In the genomic region with DNA sequence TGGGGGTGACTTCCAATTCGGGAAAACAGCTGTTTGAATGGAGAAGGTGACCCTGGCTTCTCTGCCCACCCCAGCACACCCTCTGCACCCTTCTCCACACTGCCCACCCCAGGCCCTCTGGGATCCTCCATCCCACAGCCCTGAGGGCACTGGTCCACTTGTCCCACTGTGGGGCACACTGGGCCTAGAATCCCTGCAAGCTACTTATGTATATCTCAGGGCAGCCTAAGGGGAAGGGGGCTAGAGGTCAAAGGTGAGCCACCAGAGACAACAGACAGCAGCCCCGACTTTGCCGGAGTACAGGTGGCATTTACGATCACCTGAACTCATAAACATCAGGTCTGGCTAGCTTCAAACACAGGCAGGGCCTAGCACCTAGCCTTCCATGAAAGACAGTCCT, we compare ENCODE assay signal across 13 cellular contexts. TPM values are rescaled to one million over a fixed set of nuclear protein-coding genes. Genes with fewer than 3 reads are reported as not detected.
DNase-seq lines count a peak whose midpoint lies in the region; ATAC-seq and TF ChIP-seq lines count a peak whose summit lies in the region.
"Had no signal": no experiment of that assay in that cellular context is flagged by ENCODE, and none has a peak within 500 bp of the region (broad histone marks: within the 10 kb centered on the region; RNA-seq: fewer than 3 reads in every experiment).

No MANE protein-coding gene starts in this region.

- in situ Hi-C loops in ACHN (cut with HindIII; ENCODE audit: low pct_ligation_motif_present, low pct_unique_long_range_greater_than_20kb, low sequenced_read_pairs): no loop called here

- peak overlapping the region; percentile 34 for H3K4me3 Mint-ChIP-seq in activated CD4-positive, alpha-beta memory T cell treated with anti-CD3 and anti-CD28 coated beads for 36 hours
- H3K4me3 Mint-ChIP-seq in activated CD4-positive, alpha-beta memory T cell treated with anti-CD3 and anti-CD28 coated beads, Interleukin-2, amount 10 ng/mL, durations not matched to agents 7 days and 5 days: no peak overlapping the region
- peak overlapping the region; percentile 58 for H3K4me3 Mint-ChIP-seq in WTC11
- peak overlapping the region; percentile 38 for H3K4me3 Mint-ChIP-seq in stimulated activated effector memory CD8-positive, alpha-beta T cell treated with anti-CD3 and anti-CD28 coated beads, Interleukin-12 subunit alpha, Interleukin-12 subunit beta, amount 100 ng/mL, for 72 hours

- DNase-seq in activated CD4-positive, alpha-beta memory T cell treated with anti-CD3 and anti-CD28 coated beads for 36 hours: no peak
- DNase-seq in activated CD4-positive, alpha-beta memory T cell treated with anti-CD3 and anti-CD28 coated beads, Interleukin-2, amount 10 ng/mL, durations not matched to agents 7 days and 5 days: no peak
- DNase-seq in WTC11 (ENCODE audit: low spot score): no peak
- DNase-seq in stimulated activated effector memory CD8-positive, alpha-beta T cell treated with anti-CD3 and anti-CD28 coated beads, Interleukin-12 subunit alpha, Interleukin-12 subunit beta, amount 100 ng/mL, for 72 hours (ENCODE audit: low spot score in 2 of 2): no peak
- DNase-seq in MV-4-11 (lab: John Stamatoyannopoulos, UW): no peak
- no peak for DNase-seq in ACHN
- no peak for DNase-seq in sciatic nerve (ENCODE audit: low spot score)
- DNase-seq: activated CD8-positive, alpha-beta memory T cell treated with anti-CD3 and anti-CD28 coated beads for 24 hours; body of pancreas; GDM1; stimulated activated CD4-positive, alpha-beta T cell treated with anti-CD3 and anti-CD28 coated beads, Interleukin-15, amount 100 ng/mL, for 24 hours; stimulated activated naive CD8-positive, alpha-beta T cell treated with anti-CD3 and anti-CD28 coated beads, Interleukin-15, amount 100 ng/mL, for 72 hours had no signal

- H3K36me3 Mint-ChIP-seq in activated CD4-positive, alpha-beta memory T cell treated with anti-CD3 and anti-CD28 coated beads for 36 hours: no peaks in the 10 kb centered on the region
- no peaks in the 10 kb centered on the region for H3K36me3 Mint-ChIP-seq in activated CD4-positive, alpha-beta memory T cell treated with anti-CD3 and anti-CD28 coated beads, Interleukin-2, amount 10 ng/mL, durations not matched to agents 7 days and 5 days (ENCODE audit: low read depth)
- H3K36me3 Mint-ChIP-seq in WTC11: no peaks in the 10 kb centered on the region
- H3K36me3 Mint-ChIP-seq in stimulated activated effector memory CD8-positive, alpha-beta T cell treated with anti-CD3 and anti-CD28 coated beads, Interleukin-12 subunit alpha, Interleukin-12 subunit beta, amount 100 ng/mL, for 72 hours: no peaks in the 10 kb centered on the region

- no peaks in the 10 kb centered on the region for H3K9me3 Mint-ChIP-seq in activated CD4-positive, alpha-beta memory T cell treated with anti-CD3 and anti-CD28 coated beads for 36 hours
- no peaks in the 10 kb centered on the region for H3K9me3 Mint-ChIP-seq in activated CD4-positive, alpha-beta memory T cell treated with anti-CD3 and anti-CD28 coated beads, Interleukin-2, amount 10 ng/mL, durations not matched to agents 7 days and 5 days
- 0 out of 2 replicates have a peak, but pooled peaks cover 4% of the 10 kb centered on the region for H3K9me3 Mint-ChIP-seq in WTC11
- H3K9me3 Mint-ChIP-seq in stimulated activated effector memory CD8-positive, alpha-beta T cell treated with anti-CD3 and anti-CD28 coated beads, Interleukin-12 subunit alpha, Interleukin-12 subunit beta, amount 100 ng/mL, for 72 hours: no peaks in the 10 kb centered on the region
- H3K9me3 Mint-ChIP-seq: stimulated activated naive CD8-positive, alpha-beta T cell treated with anti-CD3 and anti-CD28 coated beads, Interleukin-15, amount 100 ng/mL, for 72 hours had no signal

- H3K36me3 ChIP-seq in iPS-20b (ENCODE audit: insufficient read depth, low read depth, low read length): no peaks in the 10 kb centered on the region

- peak overlapping the region; percentile 45; the same call in 1 of the 2 replicates for H3K4me3 ChIP-seq in iPS-20b (ENCODE audit: low read length)
- H3K4me3 ChIP-seq: body of pancreas had no signal

- H3K27me3 ChIP-seq in iPS-20b (ENCODE audit: insufficient read depth, low read length): peaks cover 51% of the 10 kb centered on the region
- H3K27me3 ChIP-seq: body of pancreas had no signal

- no peak overlapping the region for H3K9ac ChIP-seq in iPS-20b (ENCODE audit: low read depth, low read length)

- peaks cover 4% of the 10 kb centered on the region; the same call in 1 of the 2 replicates for H3K4me1 ChIP-seq in iPS-20b (ENCODE audit: insufficient read depth, low read length)

- ATAC-seq in WTC11 (no peak), sciatic nerve (no peak)
- ATAC-seq in stimulated activated effector memory CD8-positive, alpha-beta T cell treated with anti-CD3 and anti-CD28 coated beads, Interleukin-12 subunit alpha, Interleukin-12 subunit beta, amount 100 ng/mL, for 72 hours: no peak

- no peak for TF ChIP-seq CTCF in WTC11 (IDR thresholded peaks at IDR 0.05)

- intact Hi-C loops in activated CD4-positive, alpha-beta memory T cell treated with anti-CD3 and anti-CD28 coated beads for 36 hours (cut with micrococcal nuclease): loop anchor here (5.0 kb wide), 1 partner anchor 45 kb away; no protein-coding TSS in a partner anchor
- intact Hi-C loops in sciatic nerve (cut with DNase I): no loop called here

- no peak overlapping the region for H3K27ac Mint-ChIP-seq in activated CD4-positive, alpha-beta memory T cell treated with anti-CD3 and anti-CD28 coated beads for 36 hours
- H3K27ac Mint-ChIP-seq in activated CD4-positive, alpha-beta memory T cell treated with anti-CD3 and anti-CD28 coated beads, Interleukin-2, amount 10 ng/mL, durations not matched to agents 7 days and 5 days: no peak overlapping the region
- no peak overlapping the region for H3K27ac Mint-ChIP-seq in WTC11
- no peak overlapping the region for H3K27ac Mint-ChIP-seq in stimulated activated effector memory CD8-positive, alpha-beta T cell treated with anti-CD3 and anti-CD28 coated beads, Interleukin-12 subunit alpha, Interleukin-12 subunit beta, amount 100 ng/mL, for 72 hours
- H3K27ac Mint-ChIP-seq: stimulated activated naive CD8-positive, alpha-beta T cell treated with anti-CD3 and anti-CD28 coated beads, Interleukin-15, amount 100 ng/mL, for 72 hours had no signal

- H3K27me3 Mint-ChIP-seq in activated CD4-positive, alpha-beta memory T cell treated with anti-CD3 and anti-CD28 coated beads for 36 hours: peaks cover 55% of the 10 kb centered on the region
- H3K27me3 Mint-ChIP-seq in activated CD4-positive, alpha-beta memory T cell treated with anti-CD3 and anti-CD28 coated beads, Interleukin-2, amount 10 ng/mL, durations not matched to agents 7 days and 5 days: peaks cover 63% of the 10 kb centered on the region
- H3K27me3 Mint-ChIP-seq in WTC11 (ENCODE audit: low read depth): peaks cover 49% of the 10 kb centered on the region

- H3K27ac ChIP-seq in iPS-20b (ENCODE audit: low read length): no peak overlapping the region

- peaks cover 2% of the 10 kb centered on the region for H3K4me1 Mint-ChIP-seq in activated CD4-positive, alpha-beta memory T cell treated with anti-CD3 and anti-CD28 coated beads for 36 hours (ENCODE audit: low read depth)
- peaks cover 8% of the 10 kb centered on the region for H3K4me1 Mint-ChIP-seq in activated CD4-positive, alpha-beta memory T cell treated with anti-CD3 and anti-CD28 coated beads, Interleukin-2, amount 10 ng/mL, durations not matched to agents 7 days and 5 days
- H3K4me1 Mint-ChIP-seq in WTC11: peaks cover 12% of the 10 kb centered on the region
- peaks cover 8% of the 10 kb centered on the region for H3K4me1 Mint-ChIP-seq in stimulated activated effector memory CD8-positive, alpha-beta T cell treated with anti-CD3 and anti-CD28 coated beads, Interleukin-12 subunit alpha, Interleukin-12 subunit beta, amount 100 ng/mL, for 72 hours
- H3K4me1 Mint-ChIP-seq: stimulated activated naive CD8-positive, alpha-beta T cell treated with anti-CD3 and anti-CD28 coated beads, Interleukin-15, amount 100 ng/mL, for 72 hours had no signal

- CTCF ChIA-PET in activated CD4-positive, alpha-beta memory T cell treated with anti-CD3 and anti-CD28 coated beads for 36 hours (lab: Charles Lee): interaction anchor here (0.6 to 2.9 kb wide), 3 partner anchors 31 to 418 kb away, joined by 4 to 18 read pairs (median 5); no protein-coding TSS in a partner anchor
- CTCF ChIA-PET in activated CD4-positive, alpha-beta memory T cell treated with anti-CD3 and anti-CD28 coated beads, Interleukin-2, amount 10 ng/mL, durations not matched to agents 7 days and 5 days (lab: Charles Lee): interaction anchor here (1.4 to 4.9 kb wide), 4 partner anchors 12 to 415 kb away, joined by 4 to 34 read pairs (median 7); no protein-coding TSS in a partner anchor
- CTCF ChIA-PET in WTC11 (lab: Charles Lee): interaction anchor here (1.1 to 6.5 kb wide), 8 partner anchors 8 to 414 kb away, joined by 3 to 64 read pairs (median 7); no protein-coding TSS in a partner anchor

- no peaks in the 10 kb centered on the region for H3K9me3 ChIP-seq in iPS-20b (ENCODE audit: insufficient read depth, low read depth, low read length)
- H3K9me3 ChIP-seq: body of pancreas had no signal

- POLR2A ChIA-PET in activated CD4-positive, alpha-beta memory T cell treated with anti-CD3 and anti-CD28 coated beads for 36 hours (lab: Charles Lee): no interaction called here
- POLR2A ChIA-PET in activated CD4-positive, alpha-beta memory T cell treated with anti-CD3 and anti-CD28 coated beads, Interleukin-2, amount 10 ng/mL, durations not matched to agents 7 days and 5 days (lab: Charles Lee): no interaction called here
- POLR2A ChIA-PET in WTC11 (lab: Charles Lee): interaction anchor here (1.5 kb wide), 1 partner anchor 46 kb away, joined by 6 read pairs; no protein-coding TSS in a partner anchor

TF ChIP-seq in WTC11, 78 proteins besides CTCF, POLR2A, EP300 and RAD21 (continues in another document):
- TF ChIP-seq SMAD4 (CRISPR knock-in tag; IDR thresholded peaks at IDR 0.05) (no peak), KAT7 (CRISPR knock-in tag; IDR thresholded peaks at IDR 0.05; ENCODE audit: borderline replicate concordance) (no peak)
- TF ChIP-seq, protein P1, sequence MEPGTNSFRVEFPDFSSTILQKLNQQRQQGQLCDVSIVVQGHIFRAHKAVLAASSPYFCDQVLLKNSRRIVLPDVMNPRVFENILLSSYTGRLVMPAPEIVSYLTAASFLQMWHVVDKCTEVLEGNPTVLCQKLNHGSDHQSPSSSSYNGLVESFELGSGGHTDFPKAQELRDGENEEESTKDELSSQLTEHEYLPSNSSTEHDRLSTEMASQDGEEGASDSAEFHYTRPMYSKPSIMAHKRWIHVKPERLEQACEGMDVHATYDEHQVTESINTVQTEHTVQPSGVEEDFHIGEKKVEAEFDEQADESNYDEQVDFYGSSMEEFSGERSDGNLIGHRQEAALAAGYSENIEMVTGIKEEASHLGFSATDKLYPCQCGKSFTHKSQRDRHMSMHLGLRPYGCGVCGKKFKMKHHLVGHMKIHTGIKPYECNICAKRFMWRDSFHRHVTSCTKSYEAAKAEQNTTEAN (CRISPR knock-in tag; IDR thresholded peaks at IDR 0.05): no peak

RNA-seq across cellular contexts. Expression of a gene that starts 0.7 kb away (rescaled TPM):
- not detected for total RNA-seq in activated CD4-positive, alpha-beta memory T cell treated with anti-CD3 and anti-CD28 coated beads for 36 hours
- total RNA-seq in activated CD4-positive, alpha-beta memory T cell treated with anti-CD3 and anti-CD28 coated beads, Interleukin-2, amount 10 ng/mL, durations not matched to agents 7 days and 5 days: not detected
- total RNA-seq in WTC11 (2021) (0.64 to 1.9 TPM (median 1.2 TPM) in 3 replicates), sciatic nerve (8.8 TPM)
